In genomic region chrX:77441479-77441878, GRCh38 we compare ENCODE assay signal across 2 cellular contexts.
TF ChIP-seq lines count a peak whose summit lies in the region.

No MANE protein-coding gene starts in this region.

TF ChIP-seq in GM23338, 12 proteins besides CTCF, POLR2A, EP300 and RAD21:
- no peak for TF ChIP-seq JUNB (IDR thresholded peaks at IDR 0.05; ENCODE audit: unreplicated experiment)

TF ChIP-seq in endothelial cell of umbilical vein, 7 proteins besides CTCF, POLR2A, EP300 and RAD21:
- TF ChIP-seq GATA2 (IDR thresholded peaks at IDR 0.05; ENCODE audit: insufficient read depth, insufficient read length, low read depth, low read length), result no peak
- no peak for TF ChIP-seq POLR2AphosphoS5 (IDR thresholded peaks at IDR 0.05; ENCODE audit: insufficient read depth, low read depth, low read length)
- TF ChIP-seq MYC (IDR thresholded peaks at IDR 0.05; ENCODE audit: low read depth, low read length), result no peak
- no peak for TF ChIP-seq EZH2 (IDR thresholded peaks at IDR 0.05; ENCODE audit: borderline replicate concordance, low read depth, low read length, severe bottlenecking)
- no peak for TF ChIP-seq FOS (IDR thresholded peaks at IDR 0.05; ENCODE audit: borderline replicate concordance, insufficient read depth, low read length)
- TF ChIP-seq JUN (IDR thresholded peaks at IDR 0.05; ENCODE audit: borderline replicate concordance, insufficient read depth, insufficient read length, low read depth), result no peak
- TF ChIP-seq, protein P1, sequence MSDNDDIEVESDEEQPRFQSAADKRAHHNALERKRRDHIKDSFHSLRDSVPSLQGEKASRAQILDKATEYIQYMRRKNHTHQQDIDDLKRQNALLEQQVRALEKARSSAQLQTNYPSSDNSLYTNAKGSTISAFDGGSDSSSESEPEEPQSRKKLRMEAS (IDR thresholded peaks at IDR 0.05; ENCODE audit: insufficient read depth, insufficient read length), result no peak
